In genomic region chr19:39993605-39994004, GRCh38 we compare ENCODE assay signal across 28 cellular contexts. TPM values are rescaled to one million over a fixed set of nuclear protein-coding genes. Genes with fewer than 3 reads are reported as not detected.
"Had no signal": no experiment of that assay in that cellular context is flagged by ENCODE, and none has a peak within 500 bp of the region (broad histone marks: within the 10 kb centered on the region; RNA-seq: fewer than 3 reads in every experiment).

No MANE protein-coding gene starts in this region.

- H3K4me3 ChIP-seq: colonic mucosa, coronary artery, dorsolateral prefrontal cortex, esophagus muscularis mucosa, esophagus squamous epithelium, gastrocnemius medialis, gastroesophageal sphincter, heart left ventricle, heart right ventricle, hepatocyte had no signal

- H3K27ac ChIP-seq: colonic mucosa, coronary artery, dorsolateral prefrontal cortex, epithelial cell of prostate, esophagus muscularis mucosa, esophagus squamous epithelium, foreskin keratinocyte, gastrocnemius medialis, gastroesophageal sphincter, heart left ventricle, heart right ventricle had no signal

- H3K36me3 ChIP-seq: colonic mucosa, esophagus muscularis mucosa, gastrocnemius medialis, gastroesophageal sphincter had no signal

- H3K27me3 ChIP-seq: colonic mucosa, dorsolateral prefrontal cortex, esophagus muscularis mucosa, esophagus squamous epithelium, foreskin keratinocyte, gastrocnemius medialis, gastroesophageal sphincter, heart left ventricle, heart right ventricle, hepatocyte had no signal

- H3K9me3 ChIP-seq: colonic mucosa, esophagus muscularis mucosa, gastrocnemius medialis had no signal

- FAIRE-seq: endometrium, endothelial cell of umbilical vein, frontal cortex had no signal

- ATAC-seq: effector memory CD8-positive, alpha-beta T cell; esophagus mucosa; foreskin keratinocyte; gastrocnemius medialis; gastroesophageal sphincter; heart left ventricle; heart right ventricle had no signal

- H2AFZ ChIP-seq: hepatocyte had no signal

- DNase-seq: colonic mucosa; cortex of kidney; dermis blood vessel endothelial cell; dorsolateral prefrontal cortex; effector CD4-positive, alpha-beta T cell; effector CD8-positive, alpha-beta T cell; effector memory CD4-positive, alpha-beta T cell; effector memory CD8-positive, alpha-beta T cell; endodermal cell; erythroblast; esophagus squamous epithelium; foreskin fibroblast; foreskin keratinocyte; foreskin melanocyte; gastrocnemius medialis; glutamatergic neuron; head of caudate nucleus; heart left ventricle; heart right ventricle had no signal

- H3K4me1 ChIP-seq: colonic mucosa had no signal

RNA-seq across cellular contexts. Expression of gene FCGBP, which starts 59.2 kb away (rescaled TPM):
- total RNA-seq: endothelial cell of umbilical vein had no signal
